In genomic region chr21:46627726-46628125, GRCh38 we compare ENCODE assay signal across 23 cellular contexts. TPM values are rescaled to one million over a fixed set of nuclear protein-coding genes. Genes with fewer than 3 reads are reported as not detected.
DNase-seq lines count a peak whose midpoint lies in the region; ATAC-seq, FAIRE-seq and TF ChIP-seq lines count a peak whose summit lies in the region.
"Had no signal": no experiment of that assay in that cellular context is flagged by ENCODE, and none has a peak within 500 bp of the region (broad histone marks: within the 10 kb centered on the region; RNA-seq: fewer than 3 reads in every experiment).

No MANE protein-coding gene starts in this region.

- no peak for TF ChIP-seq POLR2A in K562 (conservative IDR thresholded peaks at IDR 0.05)

- no peak overlapping the region for H3K4me3 ChIP-seq in K562
- H3K4me3 ChIP-seq in brain microvascular endothelial cell (ENCODE audit: low read depth, low read length) = no peak overlapping the region
- H3K4me3 ChIP-seq: GM23248, HAP-1, SK-N-MC had no signal

- DNase-seq in activated CD4-positive, alpha-beta T cell treated with anti-CD3 and anti-CD28 coated beads for 36 hours = no peak
- DNase-seq in activated CD4-positive, alpha-beta T cell treated with anti-CD3 and anti-CD28 coated beads for 1 hour = no peak
- peak; percentile 68 for DNase-seq in ELR (ENCODE audit: low read depth)
- no peak for DNase-seq in K562 (ENCODE audit: extremely low read depth in 1 of 4, low spot score in 3 of 4)
- DNase-seq in neural crest cell (ENCODE audit: low read depth, low spot score) = no peak
- DNase-seq in brain microvascular endothelial cell = no peak
- DNase-seq in HCEC 1CT = no peak
- DNase-seq: GM23248, MM.1S, NCI-H1092, NCI-H146, NCI-H2029 treated with DMSO at 0.1 percent for 48 hours, NCI-H2171, NCI-H446 treated with DMSO at 0.1 percent for 48 hours, NCI-H69, Right ventricle myocardium superior had no signal

- no peak for TF ChIP-seq RAD21 in K562 (CRISPR knock-in tag; conservative IDR thresholded peaks at IDR 0.05 in 1 of 2, IDR thresholded peaks at IDR 0.05 in 1 of 2)

- H3K36me3 Mint-ChIP-seq in activated CD4-positive, alpha-beta T cell treated with anti-CD3 and anti-CD28 coated beads for 36 hours (ENCODE audit: low read depth) = peaks cover 8% of the 10 kb centered on the region
- no peaks in the 10 kb centered on the region for H3K36me3 Mint-ChIP-seq in neural crest cell (ENCODE audit: low read depth)
- H3K36me3 Mint-ChIP-seq: IgD-negative memory B cell had no signal

- in situ Hi-C loops in K562 (cut with MboI) = no loop called here
- in situ Hi-C loops in brain microvascular endothelial cell (cut with HindIII; ENCODE audit: low pct_ligation_motif_present, low sequenced_read_pairs) = no loop called here

- POLR2A ChIA-PET in activated CD4-positive, alpha-beta T cell treated with anti-CD3 and anti-CD28 coated beads for 36 hours (lab: Charles Lee) = no interaction called here
- POLR2A ChIA-PET in K562 (lab: Yijun Ruan, JAX) = interaction anchor here (0.7 to 1.1 kb wide), 2 partner anchors 8 to 50 kb away, joined by 3 to 4 read pairs; partner anchors contain the start of gene PRMT2

- H3K79me2 ChIP-seq in K562 (ENCODE audit: control insufficient read depth, insufficient read depth, low read length) = no peaks in the 10 kb centered on the region

- H3K27me3 ChIP-seq in K562 (ENCODE audit: control insufficient read depth in 2 of 2, insufficient read depth in 2 of 2, low read length in 2 of 2) (peaks cover 0 to 17% of the 10 kb centered on the region in 2 experiments; a peak in 2 of 5 replicates), brain microvascular endothelial cell (replicated peaks) (no peaks in the 10 kb centered on the region)

- H3K9me3 Mint-ChIP-seq in activated CD4-positive, alpha-beta T cell treated with anti-CD3 and anti-CD28 coated beads for 36 hours (ENCODE audit: low read depth) = peaks cover 9% of the 10 kb centered on the region
- H3K9me3 Mint-ChIP-seq in neural crest cell = peaks cover 14% of the 10 kb centered on the region

- WGBS in K562 (ENCODE audit: insufficient coverage, low coverage, missing lambda C conversion rate) = 4% methylated on average over 4 of the region's 4 CpGs

- ATAC-seq in activated CD4-positive, alpha-beta T cell treated with anti-CD3 and anti-CD28 coated beads for 36 hours = no peak
- ATAC-seq in K562 (peak; percentile 55), GM18520 (IDR thresholded peaks at IDR 0.05; ENCODE audit: unreplicated experiment) (no peak)

- H4K20me1 ChIP-seq in K562 (replicated peaks; ENCODE audit: control insufficient read depth, insufficient read depth, low read length) = no peaks in the 10 kb centered on the region

- no peak for FAIRE-seq in K562 (lab: Jason Lieb, UNC)
- FAIRE-seq: GM19239 had no signal

- H3K27ac ChIP-seq in K562 (ENCODE audit: extremely low read depth, low read depth, low read length) (no peak overlapping the region), brain microvascular endothelial cell (no peak overlapping the region)
- H3K27ac ChIP-seq: 22Rv1, GM23248, SK-N-MC had no signal

- H3K27ac Mint-ChIP-seq in activated CD4-positive, alpha-beta T cell treated with anti-CD3 and anti-CD28 coated beads for 36 hours = peak overlapping the region; percentile 20
- H3K27ac Mint-ChIP-seq in neural crest cell (ENCODE audit: unreplicated experiment) = no peak overlapping the region

- no TSS peak for BruUV-seq in K562 (replicated peaks; lab: Mats Ljungman, UMichigan)

- intact Hi-C loops in activated CD4-positive, alpha-beta T cell treated with anti-CD3 and anti-CD28 coated beads for 36 hours (cut with DNase I, micrococcal nuclease) = no loop called here
- intact Hi-C loops in K562 (cut with micrococcal nuclease) = no loop called here

- H3K4me1 ChIP-seq in K562 (replicated peaks in 1 of 2; ENCODE audit: control insufficient read depth in 2 of 2, insufficient read depth in 2 of 2, low read length in 2 of 2) = peaks cover 0 to 6% of the 10 kb centered on the region in 2 experiments; a peak in 3 of 5 replicates
- H3K4me1 ChIP-seq: HAP-1 had no signal

- TF ChIP-seq CTCF in K562 (IDR thresholded peaks at IDR 0.05 in 2 of 3, conservative IDR thresholded peaks at IDR 0.05 in 1 of 3; ENCODE audit: insufficient read depth in 2 of 3, low read depth in 1 of 3, low read length in 3 of 3) = no peak
- no peak for TF ChIP-seq CTCF in neural crest cell (conservative IDR thresholded peaks at IDR 0.05)
- no peak for TF ChIP-seq CTCF in brain microvascular endothelial cell (IDR thresholded peaks at IDR 0.05; ENCODE audit: low read depth, low read length, missing control alignments)

- H3K9ac ChIP-seq in K562 (ENCODE audit: insufficient read depth in 1 of 2, low read depth in 2 of 2, low read length in 2 of 2) = no peak overlapping the region
- H3K9ac ChIP-seq: GM23248 had no signal

- H3K9me3 ChIP-seq in K562 (replicated peaks; ENCODE audit: control insufficient read depth, insufficient read depth, low read depth, low read length) = peaks cover 5% of the 10 kb centered on the region; the same call in 1 of the 2 replicates

- H3K4me1 Mint-ChIP-seq in activated CD4-positive, alpha-beta T cell treated with anti-CD3 and anti-CD28 coated beads for 36 hours = peaks cover 47% of the 10 kb centered on the region
- peaks cover 19% of the 10 kb centered on the region for H3K4me1 Mint-ChIP-seq in neural crest cell

- H3K4me2 ChIP-seq in K562 (ENCODE audit: insufficient read depth, low read length) = no peak overlapping the region

- no peak overlapping the region for H3K4me3 Mint-ChIP-seq in activated CD4-positive, alpha-beta T cell treated with anti-CD3 and anti-CD28 coated beads for 36 hours
- H3K4me3 Mint-ChIP-seq in neural crest cell = peak overlapping the region; percentile 21

- no peaks in the 10 kb centered on the region for H3K27me3 Mint-ChIP-seq in activated CD4-positive, alpha-beta T cell treated with anti-CD3 and anti-CD28 coated beads for 36 hours
- no peaks in the 10 kb centered on the region for H3K27me3 Mint-ChIP-seq in neural crest cell (ENCODE audit: low read depth)

- H3K36me3 ChIP-seq in K562 (ENCODE audit: control insufficient read depth, insufficient read depth, low read length) (no peaks in the 10 kb centered on the region), brain microvascular endothelial cell (replicated peaks) (no peaks in the 10 kb centered on the region)
- H3K36me3 ChIP-seq: HAP-1 had no signal

- CTCF ChIA-PET in activated CD4-positive, alpha-beta T cell treated with anti-CD3 and anti-CD28 coated beads for 36 hours (lab: Charles Lee) = interaction anchor here (0.7 to 1.7 kb wide), 3 partner anchors 11 to 635 kb away, joined by 3 to 4 read pairs (median 3); no protein-coding TSS in a partner anchor
- CTCF ChIA-PET in K562 (lab: Yijun Ruan, JAX; ENCODE audit: low intra/inter-chr PET ratio) = no interaction called here

- no peaks in the 10 kb centered on the region for H3K9me1 ChIP-seq in K562 (ENCODE audit: control insufficient read depth, insufficient read depth, low read length)

- H2AFZ ChIP-seq in K562 (ENCODE audit: low read depth, low read length) = no peak overlapping the region
- H2AFZ ChIP-seq: GM23248 had no signal

- no peak for TF ChIP-seq EP300 in K562 (IDR thresholded peaks at IDR 0.05; ENCODE audit: low read length)

TF ChIP-seq in K562, 482 proteins besides CTCF, POLR2A, EP300 and RAD21 (continues in another document):
- TF ChIP-seq GATAD2A (IDR thresholded peaks at IDR 0.05) (no peak), PRPF4 (IDR thresholded peaks at IDR 0.05; ENCODE audit: insufficient read depth, low read depth, low read length, poor library complexity, severe bottlenecking) (no peak)

RNA-seq across cellular contexts. Expression of gene PRMT2, which starts 7.7 kb away (rescaled TPM):
- total RNA-seq in activated CD4-positive, alpha-beta T cell treated with anti-CD3 and anti-CD28 coated beads for 36 hours = 10 to 100 TPM; 60.9 to 74.1 TPM
- 57.9 and 74.0 TPM in 2 replicates for total RNA-seq in K562 (2011; cell fraction: chromatin; rRNA removed; ENCODE audit: low replicate concordance)
- total RNA-seq in K562 (2011; cell fraction: nucleolus; rRNA removed) = 39.0 and 43.6 TPM in 2 replicates
- total RNA-seq in K562 (2011; cell fraction: nucleoplasm; rRNA removed) = 48.0 and 70.5 TPM in 2 replicates
- 59.9 and 68.1 TPM in 2 replicates for total RNA-seq in K562 (2014; rRNA removed)
- 35.1 and 43.5 TPM in 2 replicates for total RNA-seq in K562 (2014; rRNA removed; fragmentation: Illumina TruSeq; extraction: Trizol)
- 57.0 and 59.3 TPM in 2 replicates for total RNA-seq in K562 (2015; rRNA removed; fragmentation: Illumina TruSeq; extraction: Trizol)
- 48.0 and 52.7 TPM in 2 replicates for total RNA-seq in K562 (2021)
- 85.7 and 87.0 TPM in 2 replicates for polyA plus RNA-seq in K562 (2011; rRNA removed)
- 87.3 and 99.4 TPM in 2 replicates for polyA plus RNA-seq in K562 (2011; cell fraction: cytosol; rRNA removed)
- polyA plus RNA-seq in K562 (2011; cell fraction: nucleus; rRNA removed) = 127 and 129 TPM in 2 replicates
- 72.9 and 73.8 TPM in 2 replicates for polyA plus RNA-seq in K562 (2012)
- polyA plus RNA-seq in K562 (2014; fragmentation: Illumina TruSeq; extraction: Trizol) = 49.8 and 56.3 TPM in 2 replicates
- polyA plus RNA-seq in K562 (2014; fragmentation: Nextera tagmentation; extraction: Ambion mirVana) = 10 to 100 TPM; 37.2 to 70.9 TPM
- 69.6 and 73.7 TPM in 2 replicates for polyA plus RNA-seq in K562 (2014; rRNA removed)
- 48.8 and 62.4 TPM in 2 replicates for polyA minus RNA-seq in K562 (2011; rRNA and poly(A)+ RNA removed)
- polyA minus RNA-seq in K562 (2011; cell fraction: cytosol; rRNA and poly(A)+ RNA removed) = 23.8 and 28.9 TPM in 2 replicates
- polyA minus RNA-seq in K562 (2011; cell fraction: nucleus; rRNA and poly(A)+ RNA removed) = 30.3 and 39.5 TPM in 2 replicates
- 100 and 109 TPM in 2 replicates for total RNA-seq in neural crest cell

RNA-seq across cellular contexts. Expression of gene S100B, which starts 22.8 kb away (rescaled TPM):
- total RNA-seq in activated CD4-positive, alpha-beta T cell treated with anti-CD3 and anti-CD28 coated beads for 36 hours = not detected
- not detected in 2 replicates for total RNA-seq in K562 (2011; cell fraction: chromatin; rRNA removed; ENCODE audit: low replicate concordance)
- not detected in 2 replicates for total RNA-seq in K562 (2011; cell fraction: nucleolus; rRNA removed)
- total RNA-seq in K562 (2011; cell fraction: nucleoplasm; rRNA removed) = not detected in 2 replicates
- not detected in 2 replicates for total RNA-seq in K562 (2014; rRNA removed)
- not detected in 2 replicates for total RNA-seq in K562 (2014; rRNA removed; fragmentation: Illumina TruSeq; extraction: Trizol)
- total RNA-seq in K562 (2015; rRNA removed; fragmentation: Illumina TruSeq; extraction: Trizol) = not detected in 2 replicates
- total RNA-seq in K562 (2021) = not detected in 2 replicates
- polyA plus RNA-seq in K562 (2011; rRNA removed) = not detected in 2 replicates
- polyA plus RNA-seq in K562 (2011; cell fraction: cytosol; rRNA removed) = not detected in 2 replicates
- polyA plus RNA-seq in K562 (2011; cell fraction: nucleus; rRNA removed) = not detected in 2 replicates
- polyA plus RNA-seq in K562 (2012) = not detected in 2 replicates
- polyA plus RNA-seq in K562 (2014; fragmentation: Illumina TruSeq; extraction: Trizol) = not detected in 2 replicates
- not detected for polyA plus RNA-seq in K562 (2014; fragmentation: Nextera tagmentation; extraction: Ambion mirVana)
- polyA plus RNA-seq in K562 (2014; rRNA removed) = not detected in 2 replicates
- not detected in 2 replicates for polyA minus RNA-seq in K562 (2011; rRNA and poly(A)+ RNA removed)
- polyA minus RNA-seq in K562 (2011; cell fraction: cytosol; rRNA and poly(A)+ RNA removed) = not detected in 2 replicates
- polyA minus RNA-seq in K562 (2011; cell fraction: nucleus; rRNA and poly(A)+ RNA removed) = not detected in 2 replicates
- 29.9 and 37.3 TPM in 2 replicates for total RNA-seq in neural crest cell
- total RNA-seq: GM23248, LHCN-M2 had no signal
- polyA plus RNA-seq: GM23248 had no signal

Comparison
In these comparisons a context has a peak if more than half of its experiments do, and no peak if none do; other contexts are left out.
1. RNA of gene S100B, which starts 22.8 kb away (total RNA-seq): 29.9 to 37.3 TPM in neural crest cell; not detected in activated CD4-positive, alpha-beta T cell treated with anti-CD3 and anti-CD28 coated beads for 36 hours and not detected in K562; every median in the first group is over 10 times any median in the second.